Comparison of ENCODE assay signal across 27 cellular contexts in genomic region chr13:21825801-21826200, GRCh38.
"Had no signal": no experiment of that assay in that cellular context is flagged by ENCODE, and none has a peak within 500 bp of the region (broad histone marks: within the 10 kb centered on the region; RNA-seq: fewer than 3 reads in every experiment).

No MANE protein-coding gene starts in this region.

- H3K4me1 Mint-ChIP-seq: activated CD4-positive, alpha-beta T cell treated with anti-CD3 and anti-CD28 coated beads, Interleukin-2, amount 10 ng/mL, durations not matched to agents 24 days and 14 days; naive thymus-derived CD4-positive, alpha-beta T cell; neural crest cell; T-helper 17 cell had no signal

- H3K9me3 Mint-ChIP-seq: activated CD4-positive, alpha-beta memory T cell treated with anti-CD3 and anti-CD28 coated beads for 36 hours; activated CD4-positive, alpha-beta T cell treated with anti-CD3 and anti-CD28 coated beads, Interleukin-2, amount 10 ng/mL, durations not matched to agents 24 days and 14 days; activated naive CD4-positive, alpha-beta T cell treated with anti-CD3 and anti-CD28 coated beads for 36 hours; activated naive CD8-positive, alpha-beta T cell treated with anti-CD3 and anti-CD28 coated beads for 36 hours; activated T-helper 1 cell treated with anti-CD3 and anti-CD28 coated beads, Interleukin-12 subunit alpha, Interleukin-12 subunit beta, Interleukin-2, Interleukin-4 antibody, amounts not matched to agents 30 ng/mL and 10 ng/mL and 1 ng/mL, durations not matched to agents 14 hours and 24 hours and 36 hours; immature natural killer cell had no signal

- DNase-seq: activated CD4-positive, alpha-beta memory T cell treated with anti-CD3 and anti-CD28 coated beads for 36 hours; activated CD4-positive, alpha-beta T cell treated with anti-CD3 and anti-CD28 coated beads, Interleukin-2, amount 10 ng/mL, durations not matched to agents 24 days and 14 days; activated CD8-positive, alpha-beta memory T cell treated with anti-CD3 and anti-CD28 coated beads, Interleukin-2, amount 50 U/mL, for 4 hours; activated effector memory CD4-positive, alpha-beta T cell treated with anti-CD3 and anti-CD28 coated beads, Interleukin-2, amount 50 U/mL, for 16 hours; activated naive CD4-positive, alpha-beta T cell treated with anti-CD3 and anti-CD28 coated beads for 36 hours; activated naive CD8-positive, alpha-beta T cell treated with anti-CD3 and anti-CD28 coated beads for 36 hours; activated T-cell treated with anti-CD3 and anti-CD28 coated beads, Interleukin-2, amount 50 U/mL, for 1 hour; adrenal gland; aorta; body of pancreas; effector CD8-positive, alpha-beta T cell; hippocampal formation; immature natural killer cell; midbrain; naive thymus-derived CD4-positive, alpha-beta T cell; nucleus accumbens; psoas muscle; stimulated activated CD4-positive, alpha-beta T cell treated with anti-CD3 and anti-CD28 coated beads, Interleukin-15, amount 100 ng/mL, for 24 hours; stimulated activated CD4-positive, alpha-beta T cell treated with anti-CD3 and anti-CD28 coated beads, Interleukin-2, amount 100 ng/mL, for 24 hours; stimulated activated naive CD4-positive, alpha-beta T cell; T-helper 17 cell; T1000; WERI-Rb-1 had no signal

- H3K36me3 Mint-ChIP-seq: activated CD4-positive, alpha-beta memory T cell treated with anti-CD3 and anti-CD28 coated beads for 36 hours; activated naive CD8-positive, alpha-beta T cell treated with anti-CD3 and anti-CD28 coated beads for 36 hours; immature natural killer cell; naive thymus-derived CD4-positive, alpha-beta T cell had no signal

- ATAC-seq: activated CD4-positive, CD25-positive, alpha-beta regulatory T cell treated with anti-CD3 and anti-CD28 coated beads, Interleukin-2, amount 50 U/mL, for 24 hours; body of pancreas; gastroesophageal sphincter; naive thymus-derived CD4-positive, alpha-beta T cell; psoas muscle; T-helper 17 cell had no signal

- H3K4me3 Mint-ChIP-seq: activated CD4-positive, alpha-beta memory T cell treated with anti-CD3 and anti-CD28 coated beads for 36 hours; activated CD4-positive, alpha-beta T cell treated with anti-CD3 and anti-CD28 coated beads, Interleukin-2, amount 10 ng/mL, durations not matched to agents 24 days and 14 days; activated naive CD4-positive, alpha-beta T cell treated with anti-CD3 and anti-CD28 coated beads for 36 hours; activated naive CD8-positive, alpha-beta T cell treated with anti-CD3 and anti-CD28 coated beads for 36 hours; activated T-helper 1 cell treated with anti-CD3 and anti-CD28 coated beads, Interleukin-12 subunit alpha, Interleukin-12 subunit beta, Interleukin-2, Interleukin-4 antibody, amounts not matched to agents 30 ng/mL and 10 ng/mL and 1 ng/mL, durations not matched to agents 14 hours and 24 hours and 36 hours; immature natural killer cell; naive thymus-derived CD4-positive, alpha-beta T cell; neural crest cell; T-helper 17 cell had no signal

- H3K27me3 Mint-ChIP-seq: activated CD4-positive, alpha-beta T cell treated with anti-CD3 and anti-CD28 coated beads, Interleukin-2, amount 10 ng/mL, durations not matched to agents 24 days and 14 days; activated naive CD8-positive, alpha-beta T cell treated with anti-CD3 and anti-CD28 coated beads for 36 hours had no signal

- H3K27ac Mint-ChIP-seq: activated CD4-positive, alpha-beta memory T cell treated with anti-CD3 and anti-CD28 coated beads for 36 hours; activated CD4-positive, alpha-beta T cell treated with anti-CD3 and anti-CD28 coated beads, Interleukin-2, amount 10 ng/mL, durations not matched to agents 24 days and 14 days; activated naive CD4-positive, alpha-beta T cell treated with anti-CD3 and anti-CD28 coated beads for 36 hours; activated naive CD8-positive, alpha-beta T cell treated with anti-CD3 and anti-CD28 coated beads for 36 hours; activated T-helper 1 cell treated with anti-CD3 and anti-CD28 coated beads, Interleukin-12 subunit alpha, Interleukin-12 subunit beta, Interleukin-2, Interleukin-4 antibody, amounts not matched to agents 30 ng/mL and 10 ng/mL and 1 ng/mL, durations not matched to agents 14 hours and 24 hours and 36 hours; immature natural killer cell; naive thymus-derived CD4-positive, alpha-beta T cell; T-helper 17 cell had no signal
